In the genomic region with DNA sequence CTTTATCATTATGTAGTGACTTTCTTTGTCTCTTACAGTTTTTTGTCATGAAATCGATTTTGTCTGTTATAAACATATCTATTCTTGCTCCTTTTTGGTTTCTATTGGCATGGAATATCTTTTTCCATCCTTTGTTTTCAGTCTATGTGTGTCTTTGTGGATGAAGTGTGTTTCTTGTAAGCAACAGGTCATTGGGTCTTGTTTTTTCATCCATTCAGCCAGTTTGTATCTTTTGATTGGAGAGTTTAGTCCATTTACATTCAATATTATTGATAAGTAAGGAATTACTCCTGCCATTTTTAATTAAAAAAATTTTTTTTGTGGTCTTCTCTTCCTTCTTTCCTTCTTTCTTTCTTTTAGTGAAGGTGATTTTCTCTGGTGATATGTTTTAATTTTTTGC, we compare ENCODE assay signal across 29 cellular contexts.
"Had no signal": no experiment of that assay in that cellular context is flagged by ENCODE, and none has a peak within 500 bp of the region (broad histone marks: within the 10 kb centered on the region; RNA-seq: fewer than 3 reads in every experiment).

No MANE protein-coding gene starts in this region.

- H3K79me2 ChIP-seq: hepatocyte had no signal

- DNase-seq: colonic mucosa; cortex of kidney; dermis blood vessel endothelial cell; dorsolateral prefrontal cortex; effector CD4-positive, alpha-beta T cell; effector CD8-positive, alpha-beta T cell; effector memory CD4-positive, alpha-beta T cell; effector memory CD8-positive, alpha-beta T cell; endodermal cell; erythroblast; esophagus squamous epithelium; foreskin fibroblast; foreskin keratinocyte; foreskin melanocyte; gastrocnemius medialis; glutamatergic neuron; head of caudate nucleus; heart left ventricle; heart right ventricle had no signal

- FAIRE-seq: colon, endometrium, endothelial cell of umbilical vein, frontal cortex had no signal

- ATAC-seq: effector memory CD8-positive, alpha-beta T cell; esophagus mucosa; foreskin keratinocyte; gastrocnemius medialis; gastroesophageal sphincter; heart left ventricle; heart right ventricle had no signal

- H3K4me3 ChIP-seq: colonic mucosa, coronary artery, dorsolateral prefrontal cortex, esophagus muscularis mucosa, esophagus squamous epithelium, gastrocnemius medialis, gastroesophageal sphincter, heart left ventricle, heart right ventricle, hepatocyte had no signal

- H3K27ac ChIP-seq: colonic mucosa, coronary artery, dorsolateral prefrontal cortex, epithelial cell of prostate, esophagus muscularis mucosa, esophagus squamous epithelium, foreskin keratinocyte, gastrocnemius medialis, gastroesophageal sphincter, heart left ventricle, heart right ventricle, hepatocyte had no signal

- H3K9me3 ChIP-seq: colonic mucosa, gastrocnemius medialis had no signal

- H3K4me1 ChIP-seq: colonic mucosa, esophagus muscularis mucosa, esophagus squamous epithelium, foreskin keratinocyte, gastrocnemius medialis, gastroesophageal sphincter, heart left ventricle, heart right ventricle had no signal

- H3K27me3 ChIP-seq: colonic mucosa, dorsolateral prefrontal cortex, esophagus muscularis mucosa, esophagus squamous epithelium, foreskin keratinocyte, gastrocnemius medialis, gastroesophageal sphincter, heart left ventricle, heart right ventricle, hepatocyte had no signal

- H2AFZ ChIP-seq: hepatocyte had no signal

- H3K4me2 ChIP-seq: hepatocyte had no signal

- H3K36me3 ChIP-seq: colonic mucosa, esophagus muscularis mucosa, esophagus squamous epithelium, gastrocnemius medialis, gastroesophageal sphincter, heart left ventricle, heart right ventricle had no signal
